20 cellular contexts compared by ENCODE assay signal in genomic region chr7:22819476-22819875, GRCh38. TPM values are rescaled to one million over a fixed set of nuclear protein-coding genes. Genes with fewer than 3 reads are reported as not detected.
A peak's percentile ranks its signal among the peaks of the same experiment; 100 is the strongest.
DNase-seq lines count a peak whose midpoint lies in the region; ATAC-seq and TF ChIP-seq lines count a peak whose summit lies in the region.
"Had no signal": no experiment of that assay in that cellular context is flagged by ENCODE, and none has a peak within 500 bp of the region (broad histone marks: within the 10 kb centered on the region; RNA-seq: fewer than 3 reads in every experiment).

No MANE protein-coding gene starts in this region.

- H3K9me3 ChIP-seq in CD4-positive, alpha-beta T cell (ENCODE audit: control insufficient read depth, low read length) = no peaks in the 10 kb centered on the region
- no peaks in the 10 kb centered on the region for H3K9me3 ChIP-seq in DOHH2 (ENCODE audit: control insufficient read depth, insufficient read depth, low read length)
- H3K9me3 ChIP-seq: left ventricle myocardium inferior, ovary, right lobe of liver, SJCRH30, tibial artery had no signal

- peak overlapping the region; percentile 55 for H3K4me3 Mint-ChIP-seq in CD4-positive, alpha-beta T cell
- H3K4me3 Mint-ChIP-seq in activated T-helper 17 cell treated with anti-CD3 and anti-CD28 coated beads, Interleukin-2, amount 50 U/mL, for 72 hours = peak overlapping the region; percentile 100
- peak overlapping the region in 4 of 10 donors; percentile 16 to 97 (median 68) for H3K4me3 Mint-ChIP-seq in naive thymus-derived CD8-positive, alpha-beta T cell
- H3K4me3 Mint-ChIP-seq: activated naive CD4-positive, alpha-beta T cell treated with anti-CD3 and anti-CD28 coated beads for 36 hours had no signal

- no peaks in the 10 kb centered on the region for H3F3A ChIP-seq in DOHH2 (ENCODE audit: control insufficient read depth, insufficient read depth)

- no peak for TF ChIP-seq CTCF in CD4-positive, alpha-beta T cell (IDR thresholded peaks at IDR 0.05)
- TF ChIP-seq CTCF in DOHH2 (IDR thresholded peaks at IDR 0.05; ENCODE audit: low read depth, low read length, poor library complexity, severe bottlenecking) = no peak

- peak overlapping the region; percentile 92 for H3K27ac Mint-ChIP-seq in CD4-positive, alpha-beta T cell
- peak overlapping the region; percentile 51 for H3K27ac Mint-ChIP-seq in activated T-helper 17 cell treated with anti-CD3 and anti-CD28 coated beads, Interleukin-2, amount 50 U/mL, for 72 hours
- H3K27ac Mint-ChIP-seq in naive thymus-derived CD8-positive, alpha-beta T cell = peak overlapping the region in 8 of 10 donors; percentile 16 to 82 (median 73)
- H3K27ac Mint-ChIP-seq: activated B cell treated with CpG ODN at 0.5 μM for 24 hours; activated naive CD4-positive, alpha-beta T cell treated with anti-CD3 and anti-CD28 coated beads for 36 hours; stimulated activated memory B cell treated with anti-CD40 and anti-IgM and Interleukin-4, amounts not matched to agents 10 μg/mL and 1 μg/mL and 100 μg/mL, for 72 hours had no signal

- H3K27ac ChIP-seq in CD4-positive, alpha-beta T cell (ENCODE audit: low read depth, low read length) = no peak overlapping the region
- no peak overlapping the region for H3K27ac ChIP-seq in DOHH2 (ENCODE audit: low read depth, low read length)
- H3K27ac ChIP-seq: left ventricle myocardium inferior, ovary, PC-9, right lobe of liver, SJCRH30, tibial artery had no signal

- CTCF ChIA-PET in CD4-positive, alpha-beta T cell (lab: Charles Lee) = no interaction called here

- no peak for ATAC-seq in CD4-positive, alpha-beta T cell (ENCODE audit: poor library complexity)
- ATAC-seq in activated T-helper 17 cell treated with anti-CD3 and anti-CD28 coated beads, Interleukin-2, amount 50 U/mL, for 72 hours (replicated peaks) = no peak
- no peak for ATAC-seq in naive thymus-derived CD8-positive, alpha-beta T cell
- ATAC-seq: HepG2; right lobe of liver; stimulated activated memory B cell treated with anti-CD40 and anti-IgM and Interleukin-4, amounts not matched to agents 10 μg/mL and 1 μg/mL and 100 μg/mL, for 72 hours had no signal

- POLR2A ChIA-PET in CD4-positive, alpha-beta T cell (lab: Charles Lee) = no interaction called here
- POLR2A ChIA-PET in naive thymus-derived CD8-positive, alpha-beta T cell (lab: Charles Lee) = no interaction called here

- intact Hi-C loops in CD4-positive, alpha-beta T cell (cut with DNase I, micrococcal nuclease) = no loop called here

- H3K4me1 ChIP-seq in DOHH2 (ENCODE audit: control insufficient read depth, low read length) = peaks cover 32% of the 10 kb centered on the region

- H3K27me3 ChIP-seq in CD4-positive, alpha-beta T cell (ENCODE audit: control insufficient read depth, insufficient read depth, low read length) = no peaks in the 10 kb centered on the region
- H3K27me3 ChIP-seq in DOHH2 (ENCODE audit: control insufficient read depth, low read length) = no peaks in the 10 kb centered on the region
- H3K27me3 ChIP-seq: ovary, right lobe of liver, SJCRH30, tibial artery had no signal

- H3K27me3 Mint-ChIP-seq in CD4-positive, alpha-beta T cell = no peaks in the 10 kb centered on the region
- H3K27me3 Mint-ChIP-seq in activated T-helper 17 cell treated with anti-CD3 and anti-CD28 coated beads, Interleukin-2, amount 50 U/mL, for 72 hours = no peaks in the 10 kb centered on the region
- H3K27me3 Mint-ChIP-seq in naive thymus-derived CD8-positive, alpha-beta T cell = peaks cover 0 to 9% (median 2%) of the 10 kb centered on the region in 5 donors
- H3K27me3 Mint-ChIP-seq: stimulated activated memory B cell treated with anti-CD40 and anti-IgM and Interleukin-4, amounts not matched to agents 10 μg/mL and 1 μg/mL and 100 μg/mL, for 72 hours had no signal

- no peaks in the 10 kb centered on the region for H3K9me3 Mint-ChIP-seq in CD4-positive, alpha-beta T cell
- no peaks in the 10 kb centered on the region for H3K9me3 Mint-ChIP-seq in activated T-helper 17 cell treated with anti-CD3 and anti-CD28 coated beads, Interleukin-2, amount 50 U/mL, for 72 hours
- H3K9me3 Mint-ChIP-seq in naive thymus-derived CD8-positive, alpha-beta T cell = no peaks in the 10 kb centered on the region
- H3K9me3 Mint-ChIP-seq: activated B cell treated with CpG ODN at 0.5 μM for 24 hours; activated naive CD4-positive, alpha-beta T cell treated with anti-CD3 and anti-CD28 coated beads for 36 hours; stimulated activated memory B cell treated with anti-CD40 and anti-IgM and Interleukin-4, amounts not matched to agents 10 μg/mL and 1 μg/mL and 100 μg/mL, for 72 hours had no signal

- DNase-seq in CD4-positive, alpha-beta T cell = no peak
- no peak for DNase-seq in naive thymus-derived CD8-positive, alpha-beta T cell
- DNase-seq in dedifferentiated amniotic fluid mesenchymal stem cell (ENCODE audit: extremely low spot score) (no peak), SHP77 (lab: John Stamatoyannopoulos, UW) (no peak), occipital lobe (lab: John Stamatoyannopoulos, UW) (no peak)
- DNase-seq: activated B cell treated with CpG ODN at 0.5 μM for 24 hours; activated naive CD4-positive, alpha-beta T cell treated with anti-CD3 and anti-CD28 coated beads for 36 hours; COR-L47; glutamatergic neuron; left ventricle myocardium inferior; NCI-H82; ovary; PC-9; right lobe of liver; SJCRH30; tibial artery had no signal

- H3K4me1 Mint-ChIP-seq in CD4-positive, alpha-beta T cell (ENCODE audit: low read depth) = peaks cover 77% of the 10 kb centered on the region
- H3K4me1 Mint-ChIP-seq in activated T-helper 17 cell treated with anti-CD3 and anti-CD28 coated beads, Interleukin-2, amount 50 U/mL, for 72 hours = peaks cover 21% of the 10 kb centered on the region
- peaks cover 28 to 70% (median 62%) of the 10 kb centered on the region in 4 donors for H3K4me1 Mint-ChIP-seq in naive thymus-derived CD8-positive, alpha-beta T cell

- H3K79me2 ChIP-seq in DOHH2 (ENCODE audit: control insufficient read depth, low read length) = peaks cover 60% of the 10 kb centered on the region

- no peaks in the 10 kb centered on the region for H3K9me2 ChIP-seq in DOHH2 (replicated peaks; ENCODE audit: control insufficient read depth, low read length)

- H3K36me3 ChIP-seq in DOHH2 (ENCODE audit: control insufficient read depth, low read length) = peaks cover 58% of the 10 kb centered on the region
- H3K36me3 ChIP-seq: ovary had no signal

- no peak overlapping the region for H3K4me3 ChIP-seq in DOHH2 (ENCODE audit: low read length)
- H3K4me3 ChIP-seq: left ventricle myocardium inferior, ovary, PC-9, right lobe of liver, SJCRH30, tibial artery had no signal

- H3K36me3 Mint-ChIP-seq in CD4-positive, alpha-beta T cell (ENCODE audit: low read depth) = peaks cover 62% of the 10 kb centered on the region
- H3K36me3 Mint-ChIP-seq in activated T-helper 17 cell treated with anti-CD3 and anti-CD28 coated beads, Interleukin-2, amount 50 U/mL, for 72 hours (ENCODE audit: low read depth) = peaks cover 47% of the 10 kb centered on the region
- peaks cover 0 to 39% (median 0%) of the 10 kb centered on the region in 3 donors for H3K36me3 Mint-ChIP-seq in naive thymus-derived CD8-positive, alpha-beta T cell

- peak overlapping the region; percentile 62; the same call in 1 of the 2 replicates for H3K4me2 ChIP-seq in DOHH2 (ENCODE audit: low read length)

- H4K20me1 ChIP-seq in DOHH2 (ENCODE audit: control insufficient read depth, insufficient read depth, low read depth, low read length) = peaks cover 8% of the 10 kb centered on the region; the same call in 1 of the 2 replicates

RNA-seq across cellular contexts. Expression of gene TOMM7, which starts 3.2 kb away (rescaled TPM):
- 100 to 1,000 TPM; 503 to 549 TPM for total RNA-seq in CD4-positive, alpha-beta T cell
- total RNA-seq in activated T-helper 17 cell treated with anti-CD3 and anti-CD28 coated beads, Interleukin-2, amount 50 U/mL, for 72 hours = 100 to 1,000 TPM; 262 to 281 TPM
- total RNA-seq in naive thymus-derived CD8-positive, alpha-beta T cell = 100 to 1,000 TPM; 675 to 780 TPM
- polyA plus RNA-seq in naive thymus-derived CD8-positive, alpha-beta T cell = 100 to 1,000 TPM; 309 to 462 (median 320) TPM
- 194 TPM for total RNA-seq in occipital lobe
